In genomic region chr5:159987031-159987674, GRCh38 we compare ENCODE assay signal across 1 cellular context.
A peak's percentile ranks its signal among the peaks of the same experiment; 100 is the strongest.
TF ChIP-seq lines count a peak whose summit lies in the region.

No MANE protein-coding gene starts in this region.

TF ChIP-seq in HepG2, 621 proteins besides CTCF, POLR2A, EP300 and RAD21 (continued from another document and continues in another):
- TF ChIP-seq PRMT3 (CRISPR knock-in tag; IDR thresholded peaks at IDR 0.05; ENCODE audit: borderline replicate concordance, low read depth) (no peak), ZBTB44 (CRISPR knock-in tag; IDR thresholded peaks at IDR 0.05) (no peak), ZNF367 (CRISPR knock-in tag; IDR thresholded peaks at IDR 0.05; ENCODE audit: borderline replicate concordance) (no peak), AHDC1 (CRISPR knock-in tag; IDR thresholded peaks at IDR 0.05; ENCODE audit: borderline replicate concordance) (no peak), ZFP91 (CRISPR knock-in tag; IDR thresholded peaks at IDR 0.05; ENCODE audit: borderline replicate concordance) (peak; percentile 73; the same call in 1 of the 2 replicates), ZNF597 (CRISPR knock-in tag; IDR thresholded peaks at IDR 0.05) (no peak), ZNF276 (CRISPR knock-in tag; IDR thresholded peaks at IDR 0.05; ENCODE audit: low read depth) (no peak), FUBP1 (CRISPR knock-in tag; IDR thresholded peaks at IDR 0.05; ENCODE audit: borderline replicate concordance) (no peak), JUNB (CRISPR knock-in tag; IDR thresholded peaks at IDR 0.05; ENCODE audit: borderline replicate concordance) (no peak), ZNF777 (CRISPR knock-in tag; IDR thresholded peaks at IDR 0.05) (peak; percentile 30; the same call in 1 of the 2 replicates), SMAD9 (CRISPR knock-in tag; IDR thresholded peaks at IDR 0.05) (no peak), ZNF75D (CRISPR knock-in tag; IDR thresholded peaks at IDR 0.05; ENCODE audit: borderline replicate concordance) (no peak), ARID4A (CRISPR knock-in tag; IDR thresholded peaks at IDR 0.05; ENCODE audit: borderline replicate concordance) (peak; percentile 50; the same call in 1 of the 2 replicates), ZNF274 (CRISPR knock-in tag; IDR thresholded peaks at IDR 0.05) (0 out of 2 replicates have a peak, but pooled peaks have one; percentile 51), ATF4 (CRISPR knock-in tag; IDR thresholded peaks at IDR 0.05) (no peak), ARID3A (IDR thresholded peaks at IDR 0.05; ENCODE audit: low read depth, low read length) (no peak), ZNF775 (CRISPR knock-in tag; IDR thresholded peaks at IDR 0.05; ENCODE audit: borderline replicate concordance) (no peak), EHMT2 (IDR thresholded peaks at IDR 0.05; ENCODE audit: borderline replicate concordance, low read depth, low read length) (no peak), ZMYM3 (CRISPR knock-in tag; IDR thresholded peaks at IDR 0.05) (no peak), HES4 (CRISPR knock-in tag; IDR thresholded peaks at IDR 0.05; ENCODE audit: borderline replicate concordance) (no peak), ZBTB1 (CRISPR knock-in tag; IDR thresholded peaks at IDR 0.05; ENCODE audit: borderline replicate concordance) (no peak), ZBTB38 (CRISPR knock-in tag; IDR thresholded peaks at IDR 0.05) (no peak), MAFF (IDR thresholded peaks at IDR 0.05; ENCODE audit: low read depth, low read length) (no peak), ZNF414 (CRISPR knock-in tag; IDR thresholded peaks at IDR 0.05) (no peak), ZNF260 (CRISPR knock-in tag; IDR thresholded peaks at IDR 0.05; ENCODE audit: borderline replicate concordance, low read depth) (no peak), SMC3 (IDR thresholded peaks at IDR 0.05; ENCODE audit: low read length) (peak; percentile 28; the same call in 1 of the 2 replicates), ZNF280B (CRISPR knock-in tag; IDR thresholded peaks at IDR 0.05; ENCODE audit: borderline replicate concordance) (no peak)
